Comparison of ENCODE assay signal across 1 cellular context in the genomic region with DNA sequence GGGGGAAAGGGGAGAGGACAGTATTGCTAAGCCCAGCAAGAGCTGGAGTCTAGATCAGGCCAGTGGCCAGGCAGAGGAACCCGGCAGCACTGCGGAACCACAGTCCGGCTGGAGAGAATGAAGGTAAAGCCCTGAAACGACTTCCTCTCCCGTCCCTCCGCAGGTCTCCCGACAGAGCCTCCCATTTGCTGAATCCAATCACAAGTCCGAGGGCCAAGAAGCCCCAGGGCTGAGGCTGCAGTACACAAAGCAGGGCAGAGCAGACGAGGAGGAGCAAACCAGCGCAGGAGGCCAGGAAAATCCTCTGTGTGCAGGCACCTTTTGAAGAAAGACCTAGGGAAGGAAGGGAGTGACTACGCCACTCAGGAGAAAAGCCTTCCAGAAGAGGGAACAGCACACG.
TF ChIP-seq lines count a peak whose summit lies in the region.

No MANE protein-coding gene starts in this region.

TF ChIP-seq in SK-N-SH, 30 proteins besides CTCF, POLR2A, EP300 and RAD21 (continued from another document):
- TF ChIP-seq, protein P1, sequence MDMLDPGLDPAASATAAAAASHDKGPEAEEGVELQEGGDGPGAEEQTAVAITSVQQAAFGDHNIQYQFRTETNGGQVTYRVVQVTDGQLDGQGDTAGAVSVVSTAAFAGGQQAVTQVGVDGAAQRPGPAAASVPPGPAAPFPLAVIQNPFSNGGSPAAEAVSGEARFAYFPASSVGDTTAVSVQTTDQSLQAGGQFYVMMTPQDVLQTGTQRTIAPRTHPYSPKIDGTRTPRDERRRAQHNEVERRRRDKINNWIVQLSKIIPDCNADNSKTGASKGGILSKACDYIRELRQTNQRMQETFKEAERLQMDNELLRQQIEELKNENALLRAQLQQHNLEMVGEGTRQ (IDR thresholded peaks at IDR 0.05; ENCODE audit: borderline replicate concordance, low read depth, low read length) = no peak
- no peak for TF ChIP-seq RXRA (IDR thresholded peaks at IDR 0.05; ENCODE audit: borderline replicate concordance, low read depth)
- TF ChIP-seq EZH2phosphoT487 (IDR thresholded peaks at IDR 0.05; ENCODE audit: borderline replicate concordance, low read depth) = no peak
- TF ChIP-seq GATA2 (CRISPR knock-in tag; IDR thresholded peaks at IDR 0.05) = no peak
- no peak for TF ChIP-seq FOSL2 (IDR thresholded peaks at IDR 0.05; ENCODE audit: borderline replicate concordance, low read depth)
- no peak for TF ChIP-seq YY1 (IDR thresholded peaks at IDR 0.05; ENCODE audit: low read depth)
- no peak for TF ChIP-seq SMC3 (IDR thresholded peaks at IDR 0.05; ENCODE audit: low read depth, low read length)
- no peak for TF ChIP-seq MXI1 (IDR thresholded peaks at IDR 0.05; ENCODE audit: low read depth, low read length)
- no peak for TF ChIP-seq RFX5 (IDR thresholded peaks at IDR 0.05; ENCODE audit: low read length)
- no peak for TF ChIP-seq FOXM1 (IDR thresholded peaks at IDR 0.05; ENCODE audit: low read depth)
- no peak for TF ChIP-seq MEF2A (IDR thresholded peaks at IDR 0.05; ENCODE audit: borderline replicate concordance, low read depth)
- no peak for TF ChIP-seq MAX (IDR thresholded peaks at IDR 0.05; ENCODE audit: low read depth)
- no peak for TF ChIP-seq FOXJ3 (CRISPR knock-in tag; IDR thresholded peaks at IDR 0.05)
